22 cellular contexts compared by ENCODE assay signal in the genomic region with DNA sequence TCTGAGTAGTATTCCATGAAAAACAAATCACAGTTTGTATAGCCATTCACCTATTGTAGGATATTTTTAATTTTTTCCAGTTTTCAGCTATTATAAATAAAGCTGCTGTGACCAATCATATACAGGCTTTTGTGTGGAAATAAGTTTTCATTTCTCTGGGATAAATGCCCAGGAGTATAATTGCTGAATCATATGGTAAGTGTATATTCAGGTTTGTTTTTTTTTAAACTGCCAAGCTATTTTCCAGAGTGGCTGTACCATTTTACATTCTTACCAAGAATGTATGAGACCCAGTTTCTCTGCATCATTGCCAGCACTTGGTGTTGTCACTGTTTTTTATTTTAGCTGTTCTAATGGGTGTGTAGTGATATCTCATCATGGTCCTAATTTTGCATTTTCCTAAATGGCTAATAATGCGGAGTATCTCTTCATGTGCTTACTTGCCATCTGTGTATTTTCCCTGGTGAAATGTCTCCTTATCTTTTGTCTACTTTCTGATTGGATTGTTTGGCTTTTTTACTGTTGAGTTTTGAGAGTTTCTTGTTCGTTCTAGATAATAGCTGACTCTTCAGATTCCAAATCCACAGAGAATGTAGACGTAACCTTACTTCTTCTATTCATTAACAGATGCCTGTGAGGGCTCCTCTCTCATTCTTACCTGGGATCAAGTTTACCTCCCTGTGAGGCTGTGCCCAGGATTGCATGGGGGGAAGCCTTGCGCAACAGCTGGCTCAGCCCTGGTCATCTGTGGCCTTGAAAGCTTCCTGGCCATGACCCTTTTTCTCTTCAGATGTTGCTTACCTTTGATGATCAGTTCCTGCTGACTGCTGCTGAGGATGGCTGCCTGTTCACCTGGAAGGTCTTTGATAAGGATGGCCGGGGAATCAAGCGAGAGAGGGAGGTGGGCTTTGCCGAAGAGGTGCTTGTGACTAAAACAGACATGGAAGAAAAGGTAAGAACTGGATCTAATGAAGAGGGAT. TPM values are rescaled to one million over a fixed set of nuclear protein-coding genes. Genes with fewer than 3 reads are reported as not detected.
"Had no signal": no experiment of that assay in that cellular context is flagged by ENCODE, and none has a peak within 500 bp of the region (broad histone marks: within the 10 kb centered on the region; RNA-seq: fewer than 3 reads in every experiment).

No MANE protein-coding gene starts in this region.

- H3K4me3 Mint-ChIP-seq: memory B cell; naive thymus-derived CD8-positive, alpha-beta T cell; stimulated activated memory B cell treated with anti-CD40 and anti-IgM and Interleukin-4, amounts not matched to agents 10 μg/mL and 1 μg/mL and 100 μg/mL, for 72 hours had no signal

- H3K9me3 Mint-ChIP-seq: activated T-helper 2 cell treated with anti-CD3 and anti-CD28 coated beads, Interferon-gamma antibody, Interleukin-2, Interleukin-4, amounts not matched to agents 10 μg/mL and 5 μg/mL and 100 μg/mL, durations not matched to agents 14 hours and 24 hours and 36 hours; memory B cell; stimulated activated memory B cell treated with anti-CD40 and anti-IgM and Interleukin-4, amounts not matched to agents 10 μg/mL and 1 μg/mL and 100 μg/mL, for 72 hours had no signal

- H3K27ac ChIP-seq: adrenal gland, hepatocyte, left ventricle myocardium inferior, tibial nerve, uterus had no signal

- H3K4me3 ChIP-seq: adrenal gland, hepatocyte, left ventricle myocardium inferior, mucosa of descending colon, tibial nerve, uterus had no signal

- H3K4me1 ChIP-seq: adrenal gland, left ventricle myocardium inferior, tibial nerve, uterus had no signal

- H3K36me3 Mint-ChIP-seq: memory B cell; naive thymus-derived CD8-positive, alpha-beta T cell had no signal

- H3K27me3 Mint-ChIP-seq: memory B cell; stimulated activated memory B cell treated with anti-CD40 and anti-IgM and Interleukin-4, amounts not matched to agents 10 μg/mL and 1 μg/mL and 100 μg/mL, for 72 hours had no signal

- H3K79me2 ChIP-seq: hepatocyte had no signal

- ATAC-seq: mucosa of descending colon; naive thymus-derived CD8-positive, alpha-beta T cell; stimulated activated memory B cell treated with anti-CD40 and anti-IgM and Interleukin-4, amounts not matched to agents 10 μg/mL and 1 μg/mL and 100 μg/mL, for 72 hours had no signal

- H3K27ac Mint-ChIP-seq: activated T-helper 2 cell treated with anti-CD3 and anti-CD28 coated beads, Interferon-gamma antibody, Interleukin-2, Interleukin-4, amounts not matched to agents 10 μg/mL and 5 μg/mL and 100 μg/mL, durations not matched to agents 14 hours and 24 hours and 36 hours; memory B cell; stimulated activated memory B cell treated with anti-CD40 and anti-IgM and Interleukin-4, amounts not matched to agents 10 μg/mL and 1 μg/mL and 100 μg/mL, for 72 hours had no signal

- H3K4me1 Mint-ChIP-seq: memory B cell; naive thymus-derived CD8-positive, alpha-beta T cell had no signal

- H3K9me3 ChIP-seq: adrenal gland, left ventricle myocardium inferior, mucosa of descending colon, tibial nerve, uterus had no signal

- H3K36me3 ChIP-seq: adrenal gland, left ventricle myocardium inferior, tibial nerve, uterus had no signal

- H3K4me2 ChIP-seq: hepatocyte had no signal

- DNase-seq: activated CD4-positive, alpha-beta T cell treated with anti-CD3 and anti-CD28 coated beads for 1 hour; activated CD4-positive, alpha-beta T cell treated with anti-CD3 and anti-CD28 coated beads, Interleukin-2, amount 50 U/mL, for 4 hours; activated naive CD4-positive, alpha-beta T cell treated with anti-CD3 and anti-CD28 coated beads, Interleukin-2, amount 50 U/mL, for 16 hours; activated T-cell treated with anti-CD3 and anti-CD28 coated beads, Interleukin-2, amount 50 U/mL, for 1 hour; adrenal gland; kidney; left ventricle myocardium inferior; mucosa of descending colon; naive thymus-derived CD8-positive, alpha-beta T cell; nucleus accumbens; posterior cingulate gyrus; retina; uterus had no signal

- H2AFZ ChIP-seq: hepatocyte had no signal

- H3K27me3 ChIP-seq: adrenal gland, hepatocyte, tibial nerve, uterus had no signal

RNA-seq across cellular contexts. Expression of gene CFAP57, which starts 42.6 kb away (rescaled TPM):
- total RNA-seq: left ventricle myocardium inferior; naive thymus-derived CD8-positive, alpha-beta T cell had no signal

RNA-seq across cellular contexts. Expression of gene TMEM125, which starts 55.0 kb away (rescaled TPM):
- total RNA-seq: activated T-helper 2 cell treated with anti-CD3 and anti-CD28 coated beads, Interferon-gamma antibody, Interleukin-2, Interleukin-4, amounts not matched to agents 10 μg/mL and 5 μg/mL and 100 μg/mL, durations not matched to agents 14 hours and 24 hours and 36 hours; cardiac septum; fibroblast of lung; left ventricle myocardium inferior; naive thymus-derived CD8-positive, alpha-beta T cell; subcutaneous adipose tissue; T-helper 1 cell treated with Interleukin-12 subunit alpha and Interleukin-12 subunit beta and Interleukin-4 antibody, amounts not matched to agents 30 ng/mL and 1 ng/mL, for 36 hours had no signal
